1 cellular context compared by ENCODE assay signal in the genomic region with DNA sequence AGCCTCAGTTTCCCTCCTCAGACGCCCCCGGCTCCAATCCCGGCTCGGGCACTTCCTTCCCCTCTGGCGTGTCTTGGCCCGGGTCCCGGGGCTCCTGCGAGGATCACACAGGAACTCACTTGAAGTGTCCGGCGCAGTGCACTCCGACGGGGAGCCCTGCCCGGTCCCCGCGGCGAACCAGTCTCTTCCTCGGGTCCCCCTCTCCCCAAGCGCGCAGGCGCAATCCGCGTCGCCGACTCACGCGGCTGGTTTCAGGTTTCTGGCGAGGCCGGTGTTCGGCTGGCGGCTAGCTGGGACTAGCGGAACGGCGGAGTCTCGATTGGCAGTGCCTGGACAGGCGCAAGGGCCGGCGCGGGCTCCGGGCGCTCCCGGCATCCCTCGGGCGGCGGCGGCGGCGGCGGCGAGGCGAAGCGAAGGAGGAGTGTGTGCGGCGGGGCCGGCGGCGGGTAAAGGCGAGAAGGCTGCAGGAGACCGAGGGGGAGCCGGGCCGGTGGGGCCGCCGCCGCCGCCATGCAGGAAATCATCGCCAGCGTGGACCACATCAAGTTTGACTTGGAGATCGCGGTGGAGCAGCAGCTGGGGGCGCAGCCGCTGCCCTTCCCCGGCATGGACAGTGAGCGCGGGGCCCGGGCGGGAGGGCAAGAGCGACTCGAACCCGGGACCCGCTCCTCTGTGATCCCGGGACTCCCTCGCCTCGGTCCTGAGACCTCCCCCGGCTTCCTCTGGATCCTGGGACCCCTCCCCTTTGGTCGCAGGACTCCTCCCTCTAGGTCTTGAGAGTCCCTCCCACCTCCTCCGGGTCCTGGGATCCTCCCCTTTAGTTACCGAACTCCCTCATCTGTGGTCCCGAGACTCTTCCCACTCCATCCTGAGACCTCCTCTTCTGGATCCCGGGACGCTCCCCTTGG.
TF ChIP-seq lines count a peak whose summit lies in the region.

A gene (plus strand): TSS at position 371 of the 908 bp plus-strand sequence. CDS start 140 bp downstream, at position 511.
A gene with protein sequence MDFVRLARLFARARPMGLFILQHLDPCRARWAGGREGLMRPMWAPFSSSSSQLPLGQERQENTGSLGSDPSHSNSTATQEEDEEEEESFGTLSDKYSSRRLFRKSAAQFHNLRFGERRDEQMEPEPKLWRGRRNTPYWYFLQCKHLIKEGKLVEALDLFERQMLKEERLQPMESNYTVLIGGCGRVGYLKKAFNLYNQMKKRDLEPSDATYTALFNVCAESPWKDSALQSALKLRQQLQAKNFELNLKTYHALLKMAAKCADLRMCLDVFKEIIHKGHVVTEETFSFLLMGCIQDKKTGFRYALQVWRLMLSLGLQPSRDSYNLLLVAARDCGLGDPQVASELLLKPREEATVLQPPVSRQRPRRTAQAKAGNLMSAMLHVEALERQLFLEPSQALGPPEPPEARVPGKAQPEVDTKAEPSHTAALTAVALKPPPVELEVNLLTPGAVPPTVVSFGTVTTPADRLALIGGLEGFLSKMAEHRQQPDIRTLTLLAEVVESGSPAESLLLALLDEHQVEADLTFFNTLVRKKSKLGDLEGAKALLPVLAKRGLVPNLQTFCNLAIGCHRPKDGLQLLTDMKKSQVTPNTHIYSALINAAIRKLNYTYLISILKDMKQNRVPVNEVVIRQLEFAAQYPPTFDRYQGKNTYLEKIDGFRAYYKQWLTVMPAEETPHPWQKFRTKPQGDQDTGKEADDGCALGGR (minus strand): TSS at position 226 of the 908 bp plus-strand sequence. CDS start 3,556 bp downstream, outside the sequence.

TF ChIP-seq in HepG2, 621 proteins besides CTCF, POLR2A, EP300 and RAD21 (continued from another document and continues in another):
- TF ChIP-seq, protein P1, sequence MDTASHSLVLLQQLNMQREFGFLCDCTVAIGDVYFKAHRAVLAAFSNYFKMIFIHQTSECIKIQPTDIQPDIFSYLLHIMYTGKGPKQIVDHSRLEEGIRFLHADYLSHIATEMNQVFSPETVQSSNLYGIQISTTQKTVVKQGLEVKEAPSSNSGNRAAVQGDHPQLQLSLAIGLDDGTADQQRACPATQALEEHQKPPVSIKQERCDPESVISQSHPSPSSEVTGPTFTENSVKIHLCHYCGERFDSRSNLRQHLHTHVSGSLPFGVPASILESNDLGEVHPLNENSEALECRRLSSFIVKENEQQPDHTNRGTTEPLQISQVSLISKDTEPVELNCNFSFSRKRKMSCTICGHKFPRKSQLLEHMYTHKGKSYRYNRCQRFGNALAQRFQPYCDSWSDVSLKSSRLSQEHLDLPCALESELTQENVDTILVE (CRISPR knock-in tag; IDR thresholded peaks at IDR 0.05), result peak; percentile 97
- TF ChIP-seq, protein P2, sequence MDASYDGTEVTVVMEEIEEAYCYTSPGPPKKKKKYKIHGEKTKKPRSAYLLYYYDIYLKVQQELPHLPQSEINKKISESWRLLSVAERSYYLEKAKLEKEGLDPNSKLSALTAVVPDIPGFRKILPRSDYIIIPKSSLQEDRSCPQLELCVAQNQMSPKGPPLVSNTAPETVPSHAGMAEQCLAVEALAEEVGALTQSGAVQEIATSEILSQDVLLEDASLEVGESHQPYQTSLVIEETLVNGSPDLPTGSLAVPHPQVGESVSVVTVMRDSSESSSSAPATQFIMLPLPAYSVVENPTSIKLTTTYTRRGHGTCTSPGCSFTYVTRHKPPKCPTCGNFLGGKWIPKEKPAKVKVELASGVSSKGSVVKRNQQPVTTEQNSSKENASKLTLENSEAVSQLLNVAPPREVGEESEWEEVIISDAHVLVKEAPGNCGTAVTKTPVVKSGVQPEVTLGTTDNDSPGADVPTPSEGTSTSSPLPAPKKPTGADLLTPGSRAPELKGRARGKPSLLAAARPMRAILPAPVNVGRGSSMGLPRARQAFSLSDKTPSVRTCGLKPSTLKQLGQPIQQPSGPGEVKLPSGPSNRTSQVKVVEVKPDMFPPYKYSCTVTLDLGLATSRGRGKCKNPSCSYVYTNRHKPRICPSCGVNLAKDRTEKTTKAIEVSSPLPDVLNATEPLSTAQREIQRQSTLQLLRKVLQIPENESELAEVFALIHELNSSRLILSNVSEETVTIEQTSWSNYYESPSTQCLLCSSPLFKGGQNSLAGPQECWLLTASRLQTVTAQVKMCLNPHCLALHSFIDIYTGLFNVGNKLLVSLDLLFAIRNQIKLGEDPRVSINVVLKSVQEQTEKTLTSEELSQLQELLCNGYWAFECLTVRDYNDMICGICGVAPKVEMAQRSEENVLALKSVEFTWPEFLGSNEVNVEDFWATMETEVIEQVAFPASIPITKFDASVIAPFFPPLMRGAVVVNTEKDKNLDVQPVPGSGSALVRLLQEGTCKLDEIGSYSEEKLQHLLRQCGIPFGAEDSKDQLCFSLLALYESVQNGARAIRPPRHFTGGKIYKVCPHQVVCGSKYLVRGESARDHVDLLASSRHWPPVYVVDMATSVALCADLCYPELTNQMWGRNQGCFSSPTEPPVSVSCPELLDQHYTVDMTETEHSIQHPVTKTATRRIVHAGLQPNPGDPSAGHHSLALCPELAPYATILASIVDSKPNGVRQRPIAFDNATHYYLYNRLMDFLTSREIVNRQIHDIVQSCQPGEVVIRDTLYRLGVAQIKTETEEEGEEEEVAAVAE (CRISPR knock-in tag; IDR thresholded peaks at IDR 0.05; ENCODE audit: borderline replicate concordance), result peak; percentile 81; the same call in 1 of the 2 replicates
- no peak for TF ChIP-seq ZNF557 (CRISPR knock-in tag; IDR thresholded peaks at IDR 0.05)
- TF ChIP-seq, protein P3, sequence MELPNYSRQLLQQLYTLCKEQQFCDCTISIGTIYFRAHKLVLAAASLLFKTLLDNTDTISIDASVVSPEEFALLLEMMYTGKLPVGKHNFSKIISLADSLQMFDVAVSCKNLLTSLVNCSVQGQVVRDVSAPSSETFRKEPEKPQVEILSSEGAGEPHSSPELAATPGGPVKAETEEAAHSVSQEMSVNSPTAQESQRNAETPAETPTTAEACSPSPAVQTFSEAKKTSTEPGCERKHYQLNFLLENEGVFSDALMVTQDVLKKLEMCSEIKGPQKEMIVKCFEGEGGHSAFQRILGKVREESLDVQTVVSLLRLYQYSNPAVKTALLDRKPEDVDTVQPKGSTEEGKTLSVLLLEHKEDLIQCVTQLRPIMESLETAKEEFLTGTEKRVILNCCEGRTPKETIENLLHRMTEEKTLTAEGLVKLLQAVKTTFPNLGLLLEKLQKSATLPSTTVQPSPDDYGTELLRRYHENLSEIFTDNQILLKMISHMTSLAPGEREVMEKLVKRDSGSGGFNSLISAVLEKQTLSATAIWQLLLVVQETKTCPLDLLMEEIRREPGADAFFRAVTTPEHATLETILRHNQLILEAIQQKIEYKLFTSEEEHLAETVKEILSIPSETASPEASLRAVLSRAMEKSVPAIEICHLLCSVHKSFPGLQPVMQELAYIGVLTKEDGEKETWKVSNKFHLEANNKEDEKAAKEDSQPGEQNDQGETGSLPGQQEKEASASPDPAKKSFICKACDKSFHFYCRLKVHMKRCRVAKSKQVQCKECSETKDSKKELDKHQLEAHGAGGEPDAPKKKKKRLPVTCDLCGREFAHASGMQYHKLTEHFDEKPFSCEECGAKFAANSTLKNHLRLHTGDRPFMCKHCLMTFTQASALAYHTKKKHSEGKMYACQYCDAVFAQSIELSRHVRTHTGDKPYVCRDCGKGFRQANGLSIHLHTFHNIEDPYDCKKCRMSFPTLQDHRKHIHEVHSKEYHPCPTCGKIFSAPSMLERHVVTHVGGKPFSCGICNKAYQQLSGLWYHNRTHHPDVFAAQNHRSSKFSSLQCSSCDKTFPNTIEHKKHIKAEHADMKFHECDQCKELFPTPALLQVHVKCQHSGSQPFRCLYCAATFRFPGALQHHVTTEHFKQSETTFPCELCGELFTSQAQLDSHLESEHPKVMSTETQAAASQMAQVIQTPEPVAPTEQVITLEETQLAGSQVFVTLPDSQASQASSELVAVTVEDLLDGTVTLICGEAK (IDR thresholded peaks at IDR 0.05), result no peak
- TF ChIP-seq, protein P3 (CRISPR knock-in tag; IDR thresholded peaks at IDR 0.05), result peak; percentile 37; the same call in 1 of the 2 replicates
- peak; percentile 80 for TF ChIP-seq ZNF619 (CRISPR knock-in tag; IDR thresholded peaks at IDR 0.05)
- TF ChIP-seq IKZF4 (CRISPR knock-in tag; IDR thresholded peaks at IDR 0.05; ENCODE audit: borderline replicate concordance, low read depth, not compliant biosample characterization), result no peak
- peak; percentile 59; the same call in 1 of the 2 replicates for TF ChIP-seq ZNF431 (CRISPR knock-in tag; IDR thresholded peaks at IDR 0.05; ENCODE audit: borderline replicate concordance, low read depth)
- TF ChIP-seq ZBTB20 (CRISPR knock-in tag; IDR thresholded peaks at IDR 0.05; ENCODE audit: borderline replicate concordance, low read depth), result no peak
- no peak; the same call in 1 of the 2 replicates for TF ChIP-seq MEIS2 (CRISPR knock-in tag; IDR thresholded peaks at IDR 0.05)
- TF ChIP-seq ZMYM3 (CRISPR knock-in tag; IDR thresholded peaks at IDR 0.05), result no peak; the same call in 1 of the 2 replicates
- TF ChIP-seq KDM3A (CRISPR knock-in tag; IDR thresholded peaks at IDR 0.05; ENCODE audit: low read depth), result peak; percentile 61; the same call in 1 of the 2 replicates
- no peak; the same call in 1 of the 2 replicates for TF ChIP-seq JUNB (CRISPR knock-in tag; IDR thresholded peaks at IDR 0.05; ENCODE audit: borderline replicate concordance)
- peak; percentile 89 for TF ChIP-seq ZNF772 (CRISPR knock-in tag; IDR thresholded peaks at IDR 0.05)
- TF ChIP-seq ZFP36L2 (CRISPR knock-in tag; IDR thresholded peaks at IDR 0.05), result no peak
- TF ChIP-seq, protein P4, sequence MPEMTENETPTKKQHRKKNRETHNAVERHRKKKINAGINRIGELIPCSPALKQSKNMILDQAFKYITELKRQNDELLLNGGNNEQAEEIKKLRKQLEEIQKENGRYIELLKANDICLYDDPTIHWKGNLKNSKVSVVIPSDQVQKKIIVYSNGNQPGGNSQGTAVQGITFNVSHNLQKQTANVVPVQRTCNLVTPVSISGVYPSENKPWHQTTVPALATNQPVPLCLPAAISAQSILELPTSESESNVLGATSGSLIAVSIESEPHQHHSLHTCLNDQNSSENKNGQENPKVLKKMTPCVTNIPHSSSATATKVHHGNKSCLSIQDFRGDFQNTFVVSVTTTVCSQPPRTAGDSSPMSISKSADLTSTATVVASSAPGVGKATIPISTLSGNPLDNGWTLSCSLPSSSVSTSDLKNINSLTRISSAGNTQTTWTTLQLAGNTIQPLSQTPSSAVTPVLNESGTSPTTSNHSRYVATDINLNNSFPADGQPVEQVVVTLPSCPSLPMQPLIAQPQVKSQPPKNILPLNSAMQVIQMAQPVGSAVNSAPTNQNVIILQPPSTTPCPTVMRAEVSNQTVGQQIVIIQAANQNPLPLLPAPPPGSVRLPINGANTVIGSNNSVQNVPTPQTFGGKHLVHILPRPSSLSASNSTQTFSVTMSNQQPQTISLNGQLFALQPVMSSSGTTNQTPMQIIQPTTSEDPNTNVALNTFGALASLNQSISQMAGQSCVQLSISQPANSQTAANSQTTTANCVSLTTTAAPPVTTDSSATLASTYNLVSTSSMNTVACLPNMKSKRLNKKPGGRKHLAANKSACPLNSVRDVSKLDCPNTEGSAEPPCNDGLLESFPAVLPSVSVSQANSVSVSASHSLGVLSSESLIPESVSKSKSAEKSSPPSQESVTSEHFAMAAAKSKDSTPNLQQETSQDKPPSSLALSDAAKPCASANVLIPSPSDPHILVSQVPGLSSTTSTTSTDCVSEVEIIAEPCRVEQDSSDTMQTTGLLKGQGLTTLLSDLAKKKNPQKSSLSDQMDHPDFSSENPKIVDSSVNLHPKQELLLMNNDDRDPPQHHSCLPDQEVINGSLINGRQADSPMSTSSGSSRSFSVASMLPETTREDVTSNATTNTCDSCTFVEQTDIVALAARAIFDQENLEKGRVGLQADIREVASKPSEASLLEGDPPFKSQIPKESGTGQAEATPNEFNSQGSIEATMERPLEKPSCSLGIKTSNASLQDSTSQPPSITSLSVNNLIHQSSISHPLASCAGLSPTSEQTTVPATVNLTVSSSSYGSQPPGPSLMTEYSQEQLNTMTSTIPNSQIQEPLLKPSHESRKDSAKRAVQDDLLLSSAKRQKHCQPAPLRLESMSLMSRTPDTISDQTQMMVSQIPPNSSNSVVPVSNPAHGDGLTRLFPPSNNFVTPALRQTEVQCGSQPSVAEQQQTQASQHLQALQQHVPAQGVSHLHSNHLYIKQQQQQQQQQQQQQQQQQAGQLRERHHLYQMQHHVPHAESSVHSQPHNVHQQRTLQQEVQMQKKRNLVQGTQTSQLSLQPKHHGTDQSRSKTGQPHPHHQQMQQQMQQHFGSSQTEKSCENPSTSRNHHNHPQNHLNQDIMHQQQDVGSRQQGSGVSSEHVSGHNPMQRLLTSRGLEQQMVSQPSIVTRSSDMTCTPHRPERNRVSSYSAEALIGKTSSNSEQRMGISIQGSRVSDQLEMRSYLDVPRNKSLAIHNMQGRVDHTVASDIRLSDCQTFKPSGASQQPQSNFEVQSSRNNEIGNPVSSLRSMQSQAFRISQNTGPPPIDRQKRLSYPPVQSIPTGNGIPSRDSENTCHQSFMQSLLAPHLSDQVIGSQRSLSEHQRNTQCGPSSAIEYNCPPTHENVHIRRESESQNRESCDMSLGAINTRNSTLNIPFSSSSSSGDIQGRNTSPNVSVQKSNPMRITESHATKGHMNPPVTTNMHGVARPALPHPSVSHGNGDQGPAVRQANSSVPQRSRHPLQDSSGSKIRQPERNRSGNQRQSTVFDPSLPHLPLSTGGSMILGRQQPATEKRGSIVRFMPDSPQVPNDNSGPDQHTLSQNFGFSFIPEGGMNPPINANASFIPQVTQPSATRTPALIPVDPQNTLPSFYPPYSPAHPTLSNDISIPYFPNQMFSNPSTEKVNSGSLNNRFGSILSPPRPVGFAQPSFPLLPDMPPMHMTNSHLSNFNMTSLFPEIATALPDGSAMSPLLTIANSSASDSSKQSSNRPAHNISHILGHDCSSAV (CRISPR knock-in tag; IDR thresholded peaks at IDR 0.05; ENCODE audit: borderline replicate concordance), result no peak
- no peak for TF ChIP-seq ISL2 (CRISPR knock-in tag; IDR thresholded peaks at IDR 0.05)
- TF ChIP-seq ZNF746 (CRISPR knock-in tag; IDR thresholded peaks at IDR 0.05), result 0 out of 2 replicates have a peak, but pooled peaks have one; percentile 48
